Comparison of ENCODE assay signal across 8 cellular contexts in the genomic region with DNA sequence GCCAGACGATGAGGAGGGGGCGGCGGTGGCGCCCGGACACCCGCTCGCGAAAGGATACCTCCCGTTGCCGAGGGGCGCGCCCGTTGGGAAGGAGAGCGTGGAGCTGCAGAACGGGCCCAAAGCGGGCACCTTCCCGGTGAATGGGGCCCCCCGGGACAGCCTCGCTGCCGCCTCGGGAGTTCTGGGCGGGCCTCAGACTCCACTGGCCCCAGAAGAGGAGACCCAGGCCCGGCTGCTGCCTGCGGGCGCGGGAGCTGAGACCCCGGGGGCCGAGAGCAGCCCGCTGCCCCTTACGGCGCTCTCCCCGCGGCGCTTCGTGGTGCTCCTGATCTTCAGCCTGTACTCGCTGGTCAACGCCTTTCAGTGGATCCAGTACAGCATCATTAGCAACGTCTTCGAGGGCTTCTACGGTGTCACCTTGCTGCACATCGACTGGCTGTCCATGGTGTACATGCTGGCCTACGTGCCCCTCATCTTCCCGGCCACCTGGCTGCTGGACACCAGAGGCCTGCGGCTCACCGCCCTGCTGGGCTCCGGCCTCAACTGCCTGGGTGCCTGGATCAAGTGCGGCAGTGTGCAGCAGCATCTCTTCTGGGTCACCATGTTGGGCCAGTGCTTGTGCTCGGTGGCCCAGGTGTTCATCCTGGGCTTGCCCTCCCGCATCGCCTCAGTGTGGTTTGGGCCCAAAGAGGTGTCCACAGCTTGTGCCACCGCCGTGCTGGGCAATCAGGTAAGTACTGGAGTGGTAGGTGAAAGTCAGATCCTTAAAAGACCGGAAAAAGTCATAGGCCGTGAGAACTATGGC. TPM values are rescaled to one million over a fixed set of nuclear protein-coding genes. Genes with fewer than 3 reads are reported as not detected.
A peak's percentile ranks its signal among the peaks of the same experiment; 100 is the strongest.
DNase-seq lines count a peak whose midpoint lies in the region; ATAC-seq and TF ChIP-seq lines count a peak whose summit lies in the region.

No MANE protein-coding gene starts in this region.

- ATAC-seq in GM19455 (IDR thresholded peaks at IDR 0.05; ENCODE audit: unreplicated experiment) (peak; percentile 27), HG03521 (IDR thresholded peaks at IDR 0.05; ENCODE audit: unreplicated experiment) (peak; percentile 13)

- H3K4me3 ChIP-seq in kidney epithelial cell (ENCODE audit: low read depth, low read length) (peak overlapping the region; percentile 88), spleen (peak overlapping the region; percentile 55 to 96 (median 80))

- intact Hi-C loops in spleen (cut with DNase I; ENCODE audit: low total_unique reads), result no loop called here

- 5 to 12% (median 6%) methylated on average over 34 to 54 of the region's 54 CpGs for WGBS in spleen, 5 donors

- H3K27me3 ChIP-seq in kidney epithelial cell (ENCODE audit: control insufficient read depth, insufficient read depth, low read length) (no peaks in the 10 kb centered on the region), spleen (replicated peaks in 1 of 7) (no peaks in the 10 kb centered on the region)

- TF ChIP-seq CTCF in kidney epithelial cell (IDR thresholded peaks at IDR 0.05; ENCODE audit: insufficient read depth, low read length, poor library complexity, severe bottlenecking), result no peak
- TF ChIP-seq CTCF in spleen (IDR thresholded peaks at IDR 0.05 in 8 of 11, conservative IDR thresholded peaks at IDR 0.05 in 3 of 11), result no peak

- H3K36me3 ChIP-seq in kidney epithelial cell (ENCODE audit: control insufficient read depth, insufficient read depth, low read length), result no peaks in the 10 kb centered on the region
- peaks cover 0 to 6% (median under 1%) of the 10 kb centered on the region in 6 donors for H3K36me3 ChIP-seq in spleen

- DNase-seq in DMS79 (lab: John Stamatoyannopoulos, UW) (peak; percentile 23), SK-N-DZ (ENCODE audit: low spot score) (peak; percentile 44), caudate nucleus (lab: John Stamatoyannopoulos, UW) (peak in 40 of 61 donors; percentile 2 to 74 (median 45)), kidney epithelial cell (ENCODE audit: low read depth) (peak; percentile 7), spleen (peak; percentile 85), GOT3 (lab: John Stamatoyannopoulos, UW) (no peak)

- peak overlapping the region; percentile 24 for H3K27ac ChIP-seq in caudate nucleus (ENCODE audit: low read depth, low read length)
- peak overlapping the region; percentile 78 to 91 (median 89) for H3K27ac ChIP-seq in spleen

- peaks cover 16 to 69% (median 42%) of the 10 kb centered on the region in 6 donors for H3K4me1 ChIP-seq in spleen

- no peak for TF ChIP-seq POLR2A in spleen (IDR thresholded peaks at IDR 0.05)

- H3K9me3 ChIP-seq in spleen, result no peaks in the 10 kb centered on the region

RNA-seq across cellular contexts. Expression of gene FLVCR1, which starts 0.6 kb away (rescaled TPM):
- polyA plus RNA-seq in SK-N-DZ (2014; cell fraction: cytosol; rRNA removed), result 14.7 and 24.0 TPM in 2 replicates
- 12.8 and 19.0 TPM in 2 replicates for polyA plus RNA-seq in SK-N-DZ (2014; cell fraction: nucleus; rRNA removed)
- total RNA-seq in kidney epithelial cell (3.9 and 4.0 TPM in 2 replicates), spleen (10 to 100 TPM in 1 of 7 donors, 1 to 10 TPM in 6; 7.3 to 10.7 (median 9.0) TPM)
- polyA plus RNA-seq in spleen, result 1 to 10 TPM; 3.6 to 4.8 (median 4.0) TPM

RNA-seq across cellular contexts. Expression of gene SPATA45, which starts 11.2 kb away (rescaled TPM):
- not detected in 2 replicates for polyA plus RNA-seq in SK-N-DZ (2014; cell fraction: cytosol; rRNA removed)
- polyA plus RNA-seq in SK-N-DZ (2014; cell fraction: nucleus; rRNA removed), result not detected in 2 replicates
- total RNA-seq in kidney epithelial cell (not detected in 2 replicates), spleen (under 1 TPM in 1 of 7 donors, not detected in 6; 0.83 TPM)
- under 1 TPM in 1 of 3 donors, not detected in 2; 0.38 TPM for polyA plus RNA-seq in spleen
